In genomic region chr17:6639014-6639650, GRCh38 we compare ENCODE assay signal across 8 cellular contexts. TPM values are rescaled to one million over a fixed set of nuclear protein-coding genes. Genes with fewer than 3 reads are reported as not detected.
A peak's percentile ranks its signal among the peaks of the same experiment; 100 is the strongest.
DNase-seq lines count a peak whose midpoint lies in the region; ATAC-seq and TF ChIP-seq lines count a peak whose summit lies in the region.

No MANE protein-coding gene starts in this region.

- H3K4me1 ChIP-seq in mononuclear cell (ENCODE audit: insufficient read depth, low read length), result peaks cover 22% of the 10 kb centered on the region
- peaks cover 53% of the 10 kb centered on the region for H3K4me1 ChIP-seq in vagina

- H3K36me3 Mint-ChIP-seq in chondrocyte (ENCODE audit: low read depth), result peaks cover 7% of the 10 kb centered on the region

- H3K36me3 ChIP-seq in vagina, result peaks cover 0 to under 1% of the 10 kb centered on the region in 2 donors

- DNase-seq in stimulated activated CD4-positive, alpha-beta T cell treated with anti-CD3 and anti-CD28 coated beads, Interleukin-15, amount 100 ng/mL, for 24 hours, result peak; percentile 25
- DNase-seq in stimulated activated CD4-positive, alpha-beta T cell treated with anti-CD3 and anti-CD28 coated beads, Interleukin-2, amount 100 ng/mL, for 24 hours, result no peak
- DNase-seq in chondrocyte (ENCODE audit: low spot score) (no peak), vagina (ENCODE audit: extremely low spot score in 2 of 2) (no peak)

- H3K9me3 Mint-ChIP-seq in chondrocyte (ENCODE audit: low read depth), result no peaks in the 10 kb centered on the region

- no peak for ATAC-seq in HG02870 (IDR thresholded peaks at IDR 0.05; ENCODE audit: unreplicated experiment)
- no peak for ATAC-seq in GM18517 (IDR thresholded peaks at IDR 0.05; ENCODE audit: unreplicated experiment)
- no peak for ATAC-seq in HG02970 (IDR thresholded peaks at IDR 0.05; ENCODE audit: low FRiP score, unreplicated experiment)

- intact Hi-C loops in vagina (cut with DNase I), result no loop called here

- peaks cover 35% of the 10 kb centered on the region for H3K4me1 Mint-ChIP-seq in chondrocyte (ENCODE audit: low read depth)

- H3K4me3 ChIP-seq in mononuclear cell (ENCODE audit: low read length) (peak overlapping the region; percentile 86), vagina (peak overlapping the region; percentile 67 to 79)

- peak overlapping the region; percentile 95 for H3K27ac Mint-ChIP-seq in chondrocyte (ENCODE audit: unreplicated experiment)

- TF ChIP-seq POLR2A in vagina (IDR thresholded peaks at IDR 0.05), result no peak

- H3K27me3 ChIP-seq in mononuclear cell (ENCODE audit: insufficient read depth, low read length) (no peaks in the 10 kb centered on the region), vagina (no peaks in the 10 kb centered on the region)

- H3K27me3 Mint-ChIP-seq in chondrocyte (ENCODE audit: low read depth), result no peaks in the 10 kb centered on the region

- no peak for TF ChIP-seq CTCF in chondrocyte (IDR thresholded peaks at IDR 0.05)
- TF ChIP-seq CTCF in vagina (IDR thresholded peaks at IDR 0.05), result no peak

- H3K27ac ChIP-seq in vagina, result no peak overlapping the region

- H3K9me3 ChIP-seq in mononuclear cell (ENCODE audit: low read depth, low read length) (no peaks in the 10 kb centered on the region), vagina (no peaks in the 10 kb centered on the region)

- H3K4me3 Mint-ChIP-seq in chondrocyte (ENCODE audit: unreplicated experiment), result peak overlapping the region; percentile 82

RNA-seq across cellular contexts. Expression of gene KIAA0753, which starts 1.4 kb away (rescaled TPM):
- total RNA-seq in chondrocyte (14.5 to 19.1 TPM (median 15.8 TPM) in 3 replicates), mononuclear cell (6.8 TPM), vagina (14.5 TPM)

RNA-seq across cellular contexts. Expression of gene TXNDC17, which starts 1.7 kb away (rescaled TPM):
- total RNA-seq in chondrocyte (71.5 to 76.2 TPM (median 76.1 TPM) in 3 replicates), mononuclear cell (16.3 TPM), vagina (164 TPM)

RNA-seq across cellular contexts. Expression of gene MED31, which starts 12.3 kb away (rescaled TPM):
- total RNA-seq in chondrocyte, result 12.9 to 24.2 TPM (median 14.5 TPM) in 3 replicates
- total RNA-seq in mononuclear cell, result 14.2 TPM
- total RNA-seq in vagina, result 13.3 TPM

RNA-seq across cellular contexts. Expression of gene C17orf100, which starts 12.4 kb away (rescaled TPM):
- total RNA-seq in chondrocyte (2.0 to 3.0 TPM (median 2.9 TPM) in 3 replicates), mononuclear cell (0.63 TPM), vagina (3.2 TPM)
